11 cellular contexts compared by ENCODE assay signal in genomic region chr1:183244466-183244865, GRCh38. TPM values are rescaled to one million over a fixed set of nuclear protein-coding genes. Genes with fewer than 3 reads are reported as not detected.
DNase-seq lines count a peak whose midpoint lies in the region; ATAC-seq and TF ChIP-seq lines count a peak whose summit lies in the region.
"Had no signal": no experiment of that assay in that cellular context is flagged by ENCODE, and none has a peak within 500 bp of the region (broad histone marks: within the 10 kb centered on the region; RNA-seq: fewer than 3 reads in every experiment).

No MANE protein-coding gene starts in this region.

- intact Hi-C loops in sciatic nerve (cut with DNase I): no loop called here

- H3K4me1 ChIP-seq in SJCRH30 (peaks cover 5% of the 10 kb centered on the region; the same call in 1 of the 2 replicates), cardiac muscle cell (ENCODE audit: low read depth) (no peaks in the 10 kb centered on the region), SK-N-SH (ENCODE audit: control insufficient read depth in 1 of 2, insufficient read depth in 2 of 2, low read depth in 1 of 2, low read length in 1 of 2) (no peaks in the 10 kb centered on the region)
- H3K4me1 ChIP-seq: Caco-2 had no signal

- no peaks in the 10 kb centered on the region for H3K36me3 Mint-ChIP-seq in activated CD8-positive, alpha-beta T cell treated with anti-CD3 and anti-CD28 coated beads, Interleukin-2, amount 10 ng/mL, durations not matched to agents 7 days and 5 days (ENCODE audit: low read depth)

- H3K9ac ChIP-seq in SK-N-SH: no peak overlapping the region
- H3K9ac ChIP-seq: KMS-11 had no signal

- H3K9me3 ChIP-seq in SJCRH30 (replicated peaks) (no peaks in the 10 kb centered on the region), cardiac muscle cell (ENCODE audit: low read depth) (no peaks in the 10 kb centered on the region), SK-N-SH (no peaks in the 10 kb centered on the region)
- H3K9me3 ChIP-seq: Caco-2 had no signal

- CTCF ChIA-PET in activated CD8-positive, alpha-beta T cell treated with anti-CD3 and anti-CD28 coated beads, Interleukin-2, amount 10 ng/mL, durations not matched to agents 7 days and 5 days (lab: Charles Lee): no interaction called here
- CTCF ChIA-PET in SK-N-SH (lab: Yijun Ruan, JAX): no interaction called here

- no peaks in the 10 kb centered on the region for H3K36me3 ChIP-seq in SJCRH30
- H3K36me3 ChIP-seq in cardiac muscle cell: no peaks in the 10 kb centered on the region
- H3K36me3 ChIP-seq in SK-N-SH (replicated peaks in 1 of 2; ENCODE audit: control insufficient read depth in 1 of 2, insufficient read depth in 2 of 2, low read length in 1 of 2): no peaks in the 10 kb centered on the region

- H2AFZ ChIP-seq in SK-N-SH (ENCODE audit: low read depth): no peak overlapping the region

- H3K9me2 ChIP-seq in SK-N-SH: no peaks in the 10 kb centered on the region

- H3K27me3 Mint-ChIP-seq in activated CD8-positive, alpha-beta T cell treated with anti-CD3 and anti-CD28 coated beads, Interleukin-2, amount 10 ng/mL, durations not matched to agents 7 days and 5 days (ENCODE audit: low read depth): peaks cover 9% of the 10 kb centered on the region

- no peak overlapping the region for H3K27ac Mint-ChIP-seq in activated CD8-positive, alpha-beta T cell treated with anti-CD3 and anti-CD28 coated beads, Interleukin-2, amount 10 ng/mL, durations not matched to agents 7 days and 5 days

- H3K27me3 ChIP-seq in SJCRH30: no peaks in the 10 kb centered on the region
- no peaks in the 10 kb centered on the region for H3K27me3 ChIP-seq in cardiac muscle cell
- H3K27me3 ChIP-seq in SK-N-SH (ENCODE audit: insufficient read depth): 0 out of 2 replicates have a peak, but pooled peaks cover 4% of the 10 kb centered on the region

- 93% methylated on average over 1 of the region's 1 CpG for WGBS in SK-N-SH (ENCODE audit: low lambda C conversion rate)

- H3K4me2 ChIP-seq in SK-N-SH: no peak overlapping the region
- H3K4me2 ChIP-seq: KMS-11 had no signal

- H3K4me3 Mint-ChIP-seq in activated CD8-positive, alpha-beta T cell treated with anti-CD3 and anti-CD28 coated beads, Interleukin-2, amount 10 ng/mL, durations not matched to agents 7 days and 5 days: no peak overlapping the region

- H3K27ac ChIP-seq in SJCRH30: no peak overlapping the region
- H3K27ac ChIP-seq in cardiac muscle cell: no peak overlapping the region
- H3K27ac ChIP-seq in SK-N-SH (ENCODE audit: low read depth in 2 of 2, low read length in 1 of 2): no peak overlapping the region
- H3K27ac ChIP-seq: KMS-11, VCaP had no signal

- H3K4me3 ChIP-seq in SJCRH30: no peak overlapping the region
- no peak overlapping the region for H3K4me3 ChIP-seq in cardiac muscle cell
- H3K4me3 ChIP-seq in SK-N-SH (ENCODE audit: low read depth in 2 of 2, low read length in 1 of 2): no peak overlapping the region

- ATAC-seq in sciatic nerve (peak; percentile 69), GM19467 (IDR thresholded peaks at IDR 0.05; ENCODE audit: unreplicated experiment) (no peak)
- ATAC-seq in activated CD8-positive, alpha-beta T cell treated with anti-CD3 and anti-CD28 coated beads, Interleukin-2, amount 10 ng/mL, durations not matched to agents 7 days and 5 days: no peak

- peak; percentile 18 for DNase-seq in EL
- DNase-seq in SJCRH30: peak; percentile 15 to 21
- peak; percentile 55 to 99 for DNase-seq in cardiac muscle cell (ENCODE audit: low read depth in 1 of 2, low spot score in 1 of 2)
- DNase-seq in sciatic nerve (ENCODE audit: low spot score): peak; percentile 91
- DNase-seq in activated CD8-positive, alpha-beta T cell treated with anti-CD3 and anti-CD28 coated beads, Interleukin-2, amount 10 ng/mL, durations not matched to agents 7 days and 5 days: no peak
- no peak for DNase-seq in SK-N-SH
- DNase-seq in activated CD4-positive, alpha-beta T cell treated with anti-CD3 and anti-CD28 coated beads, Interleukin-2, amount 50 U/mL, for 1 hour: no peak

- TF ChIP-seq EP300 in SK-N-SH (IDR thresholded peaks at IDR 0.05; ENCODE audit: borderline replicate concordance in 1 of 2, low read depth in 1 of 2, low read length in 1 of 2): no peak

- H3K79me2 ChIP-seq in SK-N-SH (ENCODE audit: insufficient read depth): no peaks in the 10 kb centered on the region

- H3K4me1 Mint-ChIP-seq in activated CD8-positive, alpha-beta T cell treated with anti-CD3 and anti-CD28 coated beads, Interleukin-2, amount 10 ng/mL, durations not matched to agents 7 days and 5 days (ENCODE audit: low read depth): no peaks in the 10 kb centered on the region

- no peak for TF ChIP-seq CTCF in cardiac muscle cell (IDR thresholded peaks at IDR 0.05; ENCODE audit: low read depth, low read length)
- TF ChIP-seq CTCF in SK-N-SH (IDR thresholded peaks at IDR 0.05): no peak

- no peaks in the 10 kb centered on the region for H3K9me3 Mint-ChIP-seq in activated CD8-positive, alpha-beta T cell treated with anti-CD3 and anti-CD28 coated beads, Interleukin-2, amount 10 ng/mL, durations not matched to agents 7 days and 5 days (ENCODE audit: insufficient read depth)

- no peaks in the 10 kb centered on the region for H4K20me1 ChIP-seq in SK-N-SH (ENCODE audit: insufficient read depth)

- no peaks in the 10 kb centered on the region for H3F3A ChIP-seq in SK-N-SH (replicated peaks; ENCODE audit: insufficient read depth)

- no peak for TF ChIP-seq RAD21 in SK-N-SH (IDR thresholded peaks at IDR 0.05; ENCODE audit: low read length)

- POLR2A ChIA-PET in activated CD8-positive, alpha-beta T cell treated with anti-CD3 and anti-CD28 coated beads, Interleukin-2, amount 10 ng/mL, durations not matched to agents 7 days and 5 days (lab: Charles Lee): no interaction called here
- POLR2A ChIA-PET in SK-N-SH (lab: Yijun Ruan, JAX): no interaction called here

TF ChIP-seq in SK-N-SH, 30 proteins besides CTCF, POLR2A, EP300 and RAD21:
- TF ChIP-seq RFX5 (IDR thresholded peaks at IDR 0.05; ENCODE audit: low read length) (no peak), IRF3 (IDR thresholded peaks at IDR 0.05; ENCODE audit: low read depth, low read length) (no peak), FOXJ3 (CRISPR knock-in tag; IDR thresholded peaks at IDR 0.05) (no peak), JUND (IDR thresholded peaks at IDR 0.05) (no peak)

RNA-seq across cellular contexts. Expression of gene LAMC2, which starts 58.4 kb away (rescaled TPM):
- 0.05 and 0.08 TPM in 2 replicates for total RNA-seq in SJCRH30 (2014; rRNA removed; shearing (Covaris generic))
- total RNA-seq in cardiac muscle cell (0.32 and 0.42 TPM in 2 replicates), sciatic nerve (3.4 TPM)
- polyA plus RNA-seq in cardiac muscle cell (0.36 and 0.43 TPM in 2 replicates), SK-N-SH (2012; rRNA removed) (0.15 and 0.16 TPM in 2 replicates)
- total RNA-seq in activated CD8-positive, alpha-beta T cell treated with anti-CD3 and anti-CD28 coated beads, Interleukin-2, amount 10 ng/mL, durations not matched to agents 7 days and 5 days: not detected
- polyA plus RNA-seq in SK-N-SH (2012; cell fraction: cytosol; rRNA removed): 0.04 and 0.07 TPM in 2 replicates
- 0.23 and 0.48 TPM in 2 replicates for polyA plus RNA-seq in SK-N-SH (2012; cell fraction: nucleus; rRNA removed)

Comparison
In these comparisons a context has a peak if more than half of its experiments do, and no peak if none do; other contexts are left out.
1. DNase-seq: peak in EL (single experiment), SJCRH30 (2 of 2), cardiac muscle cell (2 of 2) and sciatic nerve (single experiment); none in activated CD8-positive, alpha-beta T cell treated with anti-CD3 and anti-CD28 coated beads, Interleukin-2, amount 10 ng/mL, durations not matched to agents 7 days and 5 days (single experiment), SK-N-SH (single experiment) and activated CD4-positive, alpha-beta T cell treated with anti-CD3 and anti-CD28 coated beads, Interleukin-2, amount 50 U/mL, for 1 hour (single experiment).